ENCODE assay signal across 11 cellular contexts in genomic region chr13:78398743-78399410, GRCh38.
DNase-seq lines count a peak whose midpoint lies in the region; ATAC-seq and TF ChIP-seq lines count a peak whose summit lies in the region.
"Had no signal": no experiment of that assay in that cellular context is flagged by ENCODE, and none has a peak within 500 bp of the region (broad histone marks: within the 10 kb centered on the region; RNA-seq: fewer than 3 reads in every experiment).

No MANE protein-coding gene starts in this region.

- ATAC-seq in GM19324 (IDR thresholded peaks at IDR 0.05; ENCODE audit: low FRiP score, unreplicated experiment), result peak; percentile 95
- peak; percentile 96 for ATAC-seq in HG02623 (IDR thresholded peaks at IDR 0.05; ENCODE audit: unreplicated experiment)
- ATAC-seq in HG03354 (IDR thresholded peaks at IDR 0.05; ENCODE audit: poor library complexity, severe bottlenecking, unreplicated experiment), result peak; percentile 93

- TF ChIP-seq CTCF in GM10266 (IDR thresholded peaks at IDR 0.05; ENCODE audit: control insufficient read depth, insufficient read depth, low read depth, missing control alignments), result no peak

- peak; percentile 28 for DNase-seq in GM10266 (ENCODE audit: extremely low spot score)
- DNase-seq in cortex of kidney (lab: John Stamatoyannopoulos, UW), result no peak
- DNase-seq in NCI-H69 (lab: John Stamatoyannopoulos, UW), result no peak
- no peak for DNase-seq in NCI-H1105 treated with DMSO at 0.1 percent for 48 hours (lab: John Stamatoyannopoulos, UW)
- no peak for DNase-seq in DMS 273 treated with DMSO at 0.1 percent for 48 hours (lab: John Stamatoyannopoulos, UW)
- DNase-seq: activated CD4-positive, alpha-beta memory T cell treated with anti-CD3 and anti-CD28 coated beads for 36 hours; DMS153; NCI-H446 treated with DMSO at 0.1 percent for 48 hours had no signal
